ENCODE assay signal across 1 cellular context in genomic region chr5:53030828-53031425, GRCh38.
TF ChIP-seq lines count a peak whose summit lies in the region.

No MANE protein-coding gene starts in this region.

TF ChIP-seq in SK-N-SH treated with all-trans-retinoic acid at 6 μM for 48 hours, 23 proteins besides CTCF, POLR2A, EP300 and RAD21 (continued from another document):
- TF ChIP-seq ARNTL (CRISPR knock-in tag; IDR thresholded peaks at IDR 0.05; ENCODE audit: borderline replicate concordance, low read depth) (no peak), BACH2 (CRISPR knock-in tag; IDR thresholded peaks at IDR 0.05; ENCODE audit: borderline replicate concordance) (no peak), GLIS3 (CRISPR knock-in tag; IDR thresholded peaks at IDR 0.05) (no peak)
- TF ChIP-seq, protein P1, sequence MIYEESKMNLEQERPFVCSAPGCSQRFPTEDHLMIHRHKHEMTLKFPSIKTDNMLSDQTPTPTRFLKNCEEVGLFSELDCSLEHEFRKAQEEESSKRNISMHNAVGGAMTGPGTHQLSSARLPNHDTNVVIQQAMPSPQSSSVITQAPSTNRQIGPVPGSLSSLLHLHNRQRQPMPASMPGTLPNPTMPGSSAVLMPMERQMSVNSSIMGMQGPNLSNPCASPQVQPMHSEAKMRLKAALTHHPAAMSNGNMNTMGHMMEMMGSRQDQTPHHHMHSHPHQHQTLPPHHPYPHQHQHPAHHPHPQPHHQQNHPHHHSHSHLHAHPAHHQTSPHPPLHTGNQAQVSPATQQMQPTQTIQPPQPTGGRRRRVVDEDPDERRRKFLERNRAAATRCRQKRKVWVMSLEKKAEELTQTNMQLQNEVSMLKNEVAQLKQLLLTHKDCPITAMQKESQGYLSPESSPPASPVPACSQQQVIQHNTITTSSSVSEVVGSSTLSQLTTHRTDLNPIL (CRISPR knock-in tag; IDR thresholded peaks at IDR 0.05; ENCODE audit: low read depth): no peak
TF ChIP-seq in SK-N-SH treated with all-trans-retinoic acid at 6 μM for 48 hours: peak in this region for 0.
